In the genomic region with DNA sequence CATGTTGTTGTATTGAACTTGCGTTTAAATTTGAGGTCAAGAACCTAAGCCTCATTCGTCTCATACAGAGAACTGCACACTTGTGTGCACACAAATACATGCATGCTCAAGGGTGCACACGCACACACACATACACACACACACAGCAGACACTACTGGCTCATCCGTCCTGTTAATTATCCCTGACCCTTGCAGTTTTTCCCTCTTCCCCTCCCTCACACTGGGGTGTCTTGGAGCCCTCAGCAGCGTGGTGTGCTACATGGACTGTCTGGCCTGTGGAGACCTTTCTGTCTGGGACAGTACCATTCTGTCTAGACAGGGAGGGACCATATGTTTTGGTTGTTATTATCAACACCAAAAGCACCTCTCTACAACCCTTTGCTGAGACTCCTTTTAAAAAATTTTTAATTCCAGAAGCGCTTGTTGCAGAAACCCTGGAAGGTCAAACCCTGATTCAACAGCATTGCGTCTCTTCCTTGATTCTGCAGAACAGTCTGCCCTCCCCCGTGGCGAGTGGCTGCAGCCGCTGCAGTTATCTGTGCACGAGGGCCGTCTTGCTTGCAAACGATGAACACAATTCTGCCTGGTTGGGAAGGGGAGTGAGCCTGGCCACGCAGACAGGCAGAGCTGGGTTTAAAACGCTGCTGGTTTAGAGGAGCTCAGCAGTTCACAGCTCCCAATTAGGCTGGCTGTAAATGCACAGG, we compare ENCODE assay signal across 8 cellular contexts.
DNase-seq lines count a peak whose midpoint lies in the region; ATAC-seq, FAIRE-seq and TF ChIP-seq lines count a peak whose summit lies in the region.

No MANE protein-coding gene starts in this region.

- H3K4me1 ChIP-seq in astrocyte (ENCODE audit: insufficient read depth, low read length): peaks cover 5% of the 10 kb centered on the region

- no peaks in the 10 kb centered on the region for H3K36me3 Mint-ChIP-seq in astrocyte (ENCODE audit: low read depth, unreplicated experiment)

- H3K36me3 ChIP-seq in astrocyte (ENCODE audit: insufficient read depth, low read length): no peaks in the 10 kb centered on the region

- FAIRE-seq in astrocyte (lab: Jason Lieb, UNC): no peak

- H3K4me3 Mint-ChIP-seq in astrocyte (ENCODE audit: unreplicated experiment): no peak overlapping the region

- H3K4me1 Mint-ChIP-seq in astrocyte (ENCODE audit: low read depth, unreplicated experiment): peaks cover 22% of the 10 kb centered on the region

- ATAC-seq in HG02870 (IDR thresholded peaks at IDR 0.05; ENCODE audit: unreplicated experiment): no peak
- no peak for ATAC-seq in HG03469 (IDR thresholded peaks at IDR 0.05; ENCODE audit: unreplicated experiment)

- H3K27me3 ChIP-seq in astrocyte (ENCODE audit: insufficient read depth, low read length): no peaks in the 10 kb centered on the region

- peak overlapping the region; percentile 31 for H3K27ac Mint-ChIP-seq in astrocyte (ENCODE audit: unreplicated experiment)

- H3K4me2 ChIP-seq in astrocyte (ENCODE audit: low read length): peak overlapping the region; percentile 70

- peak overlapping the region; percentile 71 for H2AFZ ChIP-seq in astrocyte (ENCODE audit: low read depth, low read length)

- peaks cover 4% of the 10 kb centered on the region for H3K27me3 Mint-ChIP-seq in astrocyte (ENCODE audit: low read depth, unreplicated experiment)

- H3K9me3 Mint-ChIP-seq in astrocyte (ENCODE audit: unreplicated experiment): peaks cover 7% of the 10 kb centered on the region

- H3K79me2 ChIP-seq in astrocyte (ENCODE audit: insufficient read depth, low read length): no peaks in the 10 kb centered on the region

- no peaks in the 10 kb centered on the region for H3K9me3 ChIP-seq in astrocyte (ENCODE audit: insufficient read depth, low read depth, low read length)

- DNase-seq in COLO829 (ENCODE audit: low spot score) (peak; percentile 25), NCI-H2029 (lab: John Stamatoyannopoulos, UW) (peak; percentile 60), astrocyte (ENCODE audit: low read depth) (peak; percentile 62), kidney glomerular epithelial cell (lab: John Stamatoyannopoulos, UW) (peak; percentile 47)
- DNase-seq in stimulated activated CD4-positive, alpha-beta T cell treated with anti-CD3 and anti-CD28 coated beads, Interleukin-4, amount 100 ng/mL, for 1 hour: no peak
- DNase-seq in activated CD8-positive, alpha-beta memory T cell treated with anti-CD3 and anti-CD28 coated beads, Interleukin-2, amount 50 U/mL, for 48 hours: no peak

- no peak overlapping the region for H3K27ac ChIP-seq in astrocyte (ENCODE audit: low read depth, low read length)

- no peak for TF ChIP-seq CTCF in astrocyte (IDR thresholded peaks at IDR 0.05; ENCODE audit: insufficient read depth, low read depth, low read length)

- peak overlapping the region; percentile 17 for H3K9ac ChIP-seq in astrocyte (ENCODE audit: low read length)

- no peaks in the 10 kb centered on the region for H4K20me1 ChIP-seq in astrocyte (ENCODE audit: insufficient read depth, low read length)

- H3K4me3 ChIP-seq in astrocyte (ENCODE audit: insufficient read depth, low read depth, low read length): no peak overlapping the region

Comparison
In these comparisons a context has a peak if more than half of its experiments do, and no peak if none do; other contexts are left out.
1. DNase-seq: peak in COLO829 (single experiment), NCI-H2029 (single experiment), astrocyte (single experiment) and kidney glomerular epithelial cell (single experiment); none in stimulated activated CD4-positive, alpha-beta T cell treated with anti-CD3 and anti-CD28 coated beads, Interleukin-4, amount 100 ng/mL, for 1 hour (single experiment) and activated CD8-positive, alpha-beta memory T cell treated with anti-CD3 and anti-CD28 coated beads, Interleukin-2, amount 50 U/mL, for 48 hours (single experiment).